ENCODE assay signal across 8 cellular contexts in genomic region chr20:49188101-49188784, GRCh38. TPM values are rescaled to one million over a fixed set of nuclear protein-coding genes. Genes with fewer than 3 reads are reported as not detected.
A peak's percentile ranks its signal among the peaks of the same experiment; 100 is the strongest.
DNase-seq lines count a peak whose midpoint lies in the region; ATAC-seq and TF ChIP-seq lines count a peak whose summit lies in the region.

Gene STAU1, minus strand, starts transcription at chr20:49188334. Its CDS starts 22,133 bp downstream, at chr20:49166201.

- H3K4me3 ChIP-seq in BE2C (ENCODE audit: low read depth, low read length), result peak within 1 kb of the TSS; percentile 94

- no peaks in the 10 kb centered on the region for H3K4me1 ChIP-seq in BE2C

- H3K36me3 ChIP-seq in BE2C, result no peaks in the 10 kb centered on the region

- no peak for TF ChIP-seq CTCF in BE2C (IDR thresholded peaks at IDR 0.05; ENCODE audit: low read depth, low read length)

- H3K27me3 ChIP-seq in BE2C, result no peaks in the 10 kb centered on the region

- DNase-seq in BE2C (peak; percentile 97), GM19240 (ENCODE audit: insufficient read length, low spot score) (peak; percentile 96), NCI-H526 (lab: John Stamatoyannopoulos, UW) (peak; percentile 91 to 99), kidney tubule cell (ENCODE audit: low spot score) (peak; percentile 95)
- DNase-seq in activated CD4-positive, alpha-beta T cell treated with anti-CD3 and anti-CD28 coated beads for 48 hours, result peak; percentile 95
- peak; percentile 82 to 86 for DNase-seq in stimulated activated CD4-positive, alpha-beta T cell treated with anti-CD3 and anti-CD28 coated beads, Interleukin-1b, Interleukin-23, amount 100 ng/mL, for 1 hour (ENCODE audit: low read depth in 2 of 2)

- H3K9me3 ChIP-seq in BE2C, result no peaks in the 10 kb centered on the region

- H3K27ac ChIP-seq in cingulate gyrus (ENCODE audit: low read depth, low read length), result peak within 1 kb of the TSS; percentile 69

- peak; percentile 84 for ATAC-seq in HG03460 (IDR thresholded peaks at IDR 0.05; ENCODE audit: unreplicated experiment)

RNA-seq across cellular contexts. Expression of gene STAU1, which starts in this region (rescaled TPM):
- 71.9 TPM for polyA plus RNA-seq in BE2C (2012; ENCODE audit: insufficient read depth, insufficient read length, low read depth)

Comparison
In these comparisons a context has a peak if more than half of its experiments do, and no peak if none do; other contexts are left out.
1. Peak in every context shown above with its lines: DNase-seq, ATAC-seq, H3K4me3 ChIP-seq and H3K27ac ChIP-seq.